In genomic region chr17:40361925-40362695, GRCh38 we compare ENCODE assay signal across 9 cellular contexts. TPM values are rescaled to one million over a fixed set of nuclear protein-coding genes. Genes with fewer than 3 reads are reported as not detected.
A peak's percentile ranks its signal among the peaks of the same experiment; 100 is the strongest.
DNase-seq lines count a peak whose midpoint lies in the region; TF ChIP-seq lines count a peak whose summit lies in the region.
"Had no signal": no experiment of that assay in that cellular context is flagged by ENCODE, and none has a peak within 500 bp of the region (broad histone marks: within the 10 kb centered on the region; RNA-seq: fewer than 3 reads in every experiment).

No MANE protein-coding gene starts in this region.

- H3K9me3 ChIP-seq in Peyer's patch: no peaks in the 10 kb centered on the region

- DNase-seq in T-helper 1 cell: no peak
- DNase-seq in Peyer's patch: peak in 1 of 3 donors; percentile 44
- DNase-seq in foreskin fibroblast: no peak
- no peak for DNase-seq in stimulated activated CD4-positive, alpha-beta T cell treated with anti-CD3 and anti-CD28 coated beads, Interleukin-12 subunit alpha, Interleukin-12 subunit beta, amount 100 ng/mL, for 4 hours
- DNase-seq in AG08395 (ENCODE audit: low spot score): no peak
- DNase-seq in activated CD4-positive, alpha-beta T cell treated with anti-CD3 and anti-CD28 coated beads for 1 hour: no peak

- H3K4me1 ChIP-seq in Peyer's patch: peaks cover 0 to 22% (median 8%) of the 10 kb centered on the region in 4 donors

- peaks cover 15% of the 10 kb centered on the region for H3K4me1 Mint-ChIP-seq in T-helper 1 cell treated with Interleukin-12 subunit alpha and Interleukin-12 subunit beta and Interleukin-4 antibody, amounts not matched to agents 30 μg/mL and 1 μg/mL, for 36 hours (ENCODE audit: low read depth)
- peaks cover 17% of the 10 kb centered on the region for H3K4me1 Mint-ChIP-seq in stimulated activated naive CD8-positive, alpha-beta T cell treated with anti-CD3 and anti-CD28 coated beads, Interleukin-15, Interleukin-2, amounts not matched to agents 100 ng/mL and 50 ng/mL, for 24 hours (ENCODE audit: low read depth)

- no peak for TF ChIP-seq POLR2A in Peyer's patch (IDR thresholded peaks at IDR 0.05)

- H3K36me3 ChIP-seq in Peyer's patch: no peaks in the 10 kb centered on the region

- no peaks in the 10 kb centered on the region for H3K27me3 ChIP-seq in Peyer's patch

- no peaks in the 10 kb centered on the region for H3K36me3 Mint-ChIP-seq in T-helper 1 cell treated with Interleukin-12 subunit alpha and Interleukin-12 subunit beta and Interleukin-4 antibody, amounts not matched to agents 30 μg/mL and 1 μg/mL, for 36 hours (ENCODE audit: low read depth)
- no peaks in the 10 kb centered on the region for H3K36me3 Mint-ChIP-seq in stimulated activated naive CD8-positive, alpha-beta T cell treated with anti-CD3 and anti-CD28 coated beads, Interleukin-15, Interleukin-2, amounts not matched to agents 100 ng/mL and 50 ng/mL, for 24 hours (ENCODE audit: low read depth)

- TF ChIP-seq CTCF in Peyer's patch (IDR thresholded peaks at IDR 0.05) (no peak), foreskin fibroblast (IDR thresholded peaks at IDR 0.05; ENCODE audit: low read depth, low read length) (no peak)

- peak overlapping the region; percentile 19 for H3K4me3 Mint-ChIP-seq in T-helper 1 cell treated with Interleukin-12 subunit alpha and Interleukin-12 subunit beta and Interleukin-4 antibody, amounts not matched to agents 30 μg/mL and 1 μg/mL, for 36 hours
- H3K4me3 Mint-ChIP-seq in stimulated activated naive CD8-positive, alpha-beta T cell treated with anti-CD3 and anti-CD28 coated beads, Interleukin-15, Interleukin-2, amounts not matched to agents 100 ng/mL and 50 ng/mL, for 24 hours: peak overlapping the region; percentile 50

- no peaks in the 10 kb centered on the region for H3K9me3 Mint-ChIP-seq in T-helper 1 cell treated with Interleukin-12 subunit alpha and Interleukin-12 subunit beta and Interleukin-4 antibody, amounts not matched to agents 30 μg/mL and 1 μg/mL, for 36 hours
- no peaks in the 10 kb centered on the region for H3K9me3 Mint-ChIP-seq in stimulated activated naive CD8-positive, alpha-beta T cell treated with anti-CD3 and anti-CD28 coated beads, Interleukin-15, Interleukin-2, amounts not matched to agents 100 ng/mL and 50 ng/mL, for 24 hours

- peak overlapping the region in 3 of 4 donors; percentile 60 to 74 (median 68) for H3K4me3 ChIP-seq in Peyer's patch
- peak overlapping the region; percentile 38 to 48 for H3K4me3 ChIP-seq in foreskin fibroblast (ENCODE audit: low read depth in 1 of 2, low read length in 2 of 2)

- no peak overlapping the region for H3K27ac ChIP-seq in Peyer's patch

- peaks cover 13% of the 10 kb centered on the region for H3K27me3 Mint-ChIP-seq in T-helper 1 cell treated with Interleukin-12 subunit alpha and Interleukin-12 subunit beta and Interleukin-4 antibody, amounts not matched to agents 30 μg/mL and 1 μg/mL, for 36 hours (ENCODE audit: low read depth)
- H3K27me3 Mint-ChIP-seq in stimulated activated naive CD8-positive, alpha-beta T cell treated with anti-CD3 and anti-CD28 coated beads, Interleukin-15, Interleukin-2, amounts not matched to agents 100 ng/mL and 50 ng/mL, for 24 hours: peaks cover 19% of the 10 kb centered on the region

- peak overlapping the region; percentile 12 for H3K27ac Mint-ChIP-seq in T-helper 1 cell treated with Interleukin-12 subunit alpha and Interleukin-12 subunit beta and Interleukin-4 antibody, amounts not matched to agents 30 μg/mL and 1 μg/mL, for 36 hours
- H3K27ac Mint-ChIP-seq in stimulated activated naive CD8-positive, alpha-beta T cell treated with anti-CD3 and anti-CD28 coated beads, Interleukin-15, Interleukin-2, amounts not matched to agents 100 ng/mL and 50 ng/mL, for 24 hours: no peak overlapping the region

RNA-seq across cellular contexts. Expression of gene GJD3, which starts 2.4 kb away (rescaled TPM):
- total RNA-seq in Peyer's patch: 1 to 10 TPM in 1 of 4 donors, not detected in 3; 1.6 TPM
- total RNA-seq: SK-MEL-5 had no signal

RNA-seq across cellular contexts. Expression of gene RARA, which starts 53.1 kb away (rescaled TPM):
- total RNA-seq in Peyer's patch: 10 to 100 TPM; 46.2 to 93.3 (median 72.1) TPM

RNA-seq across cellular contexts. Expression of gene TOP2A, which starts 55.6 kb away (rescaled TPM):
- total RNA-seq in Peyer's patch: 10 to 100 TPM; 11.8 to 32.2 (median 16.5) TPM
